3 cellular contexts compared by ENCODE assay signal in genomic region chr15:28672122-28672521, GRCh38. TPM values are rescaled to one million over a fixed set of nuclear protein-coding genes. Genes with fewer than 3 reads are reported as not detected.
"Had no signal": no experiment of that assay in that cellular context is flagged by ENCODE, and none has a peak within 500 bp of the region (broad histone marks: within the 10 kb centered on the region; RNA-seq: fewer than 3 reads in every experiment).

No MANE protein-coding gene starts in this region.

RNA-seq across cellular contexts. Expression of gene GOLGA8M, which starts 40.1 kb away (rescaled TPM):
- total RNA-seq: GM23248, H9, HT-29 had no signal
